ENCODE assay signal across 8 cellular contexts in the genomic region with DNA sequence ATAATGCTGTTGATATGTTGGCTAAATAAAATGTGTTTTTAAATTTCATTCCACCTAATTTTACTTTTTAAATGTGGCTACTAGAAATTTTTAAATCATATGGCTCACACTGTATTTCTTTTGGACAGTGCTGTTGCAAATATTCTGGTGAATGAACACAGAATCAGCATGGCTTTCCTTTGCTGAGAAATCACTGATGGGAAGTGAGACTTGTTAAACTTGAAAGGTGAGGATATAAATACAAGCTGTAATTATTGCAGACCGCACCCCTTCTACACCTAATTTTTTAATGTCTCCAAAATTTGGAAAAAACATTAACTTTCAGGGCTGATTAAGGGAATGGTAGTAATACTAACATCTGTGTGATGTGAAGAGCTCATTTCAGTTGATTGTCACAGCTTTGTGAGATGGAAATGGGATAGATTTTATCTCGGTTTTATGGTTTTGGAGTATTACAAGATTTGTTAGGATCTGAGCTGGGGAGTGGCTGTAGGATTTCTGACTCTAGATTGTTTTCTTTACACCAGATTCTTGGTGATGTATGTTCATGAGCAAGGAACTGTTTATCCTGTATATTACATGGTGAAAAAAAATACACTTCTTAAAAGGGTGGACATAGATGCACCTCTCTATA. TPM values are rescaled to one million over a fixed set of nuclear protein-coding genes. Genes with fewer than 3 reads are reported as not detected.
A peak's percentile ranks its signal among the peaks of the same experiment; 100 is the strongest.
DNase-seq lines count a peak whose midpoint lies in the region; ATAC-seq and TF ChIP-seq lines count a peak whose summit lies in the region.

No MANE protein-coding gene starts in this region.

- no peaks in the 10 kb centered on the region for H3K27me3 ChIP-seq in CD4-positive, alpha-beta memory T cell (ENCODE audit: insufficient read depth, low read length)
- H3K27me3 ChIP-seq in MG63, result no peaks in the 10 kb centered on the region

- H3K9me3 ChIP-seq in CD4-positive, alpha-beta memory T cell (ENCODE audit: control insufficient read depth in 1 of 2, low read length in 2 of 2), result no peaks in the 10 kb centered on the region
- H3K9me3 ChIP-seq in MG63, result no peaks in the 10 kb centered on the region

- peak overlapping the region; percentile 72 to 95 (median 88) for H3K27ac Mint-ChIP-seq in CD4-positive, alpha-beta memory T cell
- H3K27ac Mint-ChIP-seq in neural crest cell (ENCODE audit: unreplicated experiment), result no peak overlapping the region

- ATAC-seq in HG03565 (IDR thresholded peaks at IDR 0.05; ENCODE audit: unreplicated experiment), result no peak

- H3K27me3 Mint-ChIP-seq in CD4-positive, alpha-beta memory T cell, result no peaks in the 10 kb centered on the region
- no peaks in the 10 kb centered on the region for H3K27me3 Mint-ChIP-seq in neural crest cell (ENCODE audit: low read depth)

- intact Hi-C loops in CD4-positive, alpha-beta memory T cell (cut with micrococcal nuclease), result loop anchor here (2.0 to 5.0 kb wide), 2 partner anchors 385 to 399 kb away; partner anchors contain the start of genes C1GALT1 and GLCCI1

- H3K36me3 ChIP-seq in CD4-positive, alpha-beta memory T cell (ENCODE audit: insufficient read depth, low read length), result no peaks in the 10 kb centered on the region
- H3K36me3 ChIP-seq in MG63, result peaks cover 34% of the 10 kb centered on the region

- peaks cover 31 to 39% (median 36%) of the 10 kb centered on the region in 4 donors for H3K4me1 Mint-ChIP-seq in CD4-positive, alpha-beta memory T cell
- peaks cover 24% of the 10 kb centered on the region for H3K4me1 Mint-ChIP-seq in neural crest cell

- DNase-seq in CD4-positive, alpha-beta memory T cell, result peak in 1 of 5 donors; percentile 5
- DNase-seq in MG63, result no peak
- DNase-seq in coronary artery (ENCODE audit: low spot score), result no peak
- no peak for DNase-seq in neural crest cell (ENCODE audit: low read depth, low spot score)
- no peak for DNase-seq in stimulated activated CD8-positive, alpha-beta memory T cell treated with anti-CD3 and anti-CD28 coated beads, Interleukin-4, amount 100 ng/mL, for 48 hours
- no peak for DNase-seq in C1 segment of cervical spinal cord (lab: John Stamatoyannopoulos, UW)
- no peak for DNase-seq in medulla oblongata (ENCODE audit: extremely low spot score)

- H3K4me3 Mint-ChIP-seq in CD4-positive, alpha-beta memory T cell, result peak overlapping the region in 7 of 8 donors; percentile 76 to 90 (median 82)
- peak overlapping the region; percentile 85 for H3K4me3 Mint-ChIP-seq in neural crest cell

- H3K4me1 ChIP-seq in CD4-positive, alpha-beta memory T cell (ENCODE audit: insufficient read depth, low read length), result peaks cover 47% of the 10 kb centered on the region

- no peak for TF ChIP-seq CTCF in coronary artery (IDR thresholded peaks at IDR 0.05)
- TF ChIP-seq CTCF in neural crest cell (conservative IDR thresholded peaks at IDR 0.05), result no peak

- H3K36me3 Mint-ChIP-seq in CD4-positive, alpha-beta memory T cell, result peaks cover 0 to 9% of the 10 kb centered on the region in 2 donors
- H3K36me3 Mint-ChIP-seq in neural crest cell (ENCODE audit: low read depth), result peaks cover 25% of the 10 kb centered on the region

- no peaks in the 10 kb centered on the region for H3K9me3 Mint-ChIP-seq in CD4-positive, alpha-beta memory T cell
- peaks cover 6% of the 10 kb centered on the region for H3K9me3 Mint-ChIP-seq in neural crest cell

- CTCF ChIA-PET in CD4-positive, alpha-beta memory T cell (lab: Charles Lee; ENCODE audit: partially characterized antibody), result interaction anchor here (0.8 kb wide), 1 partner anchor 191 kb away, joined by 3 read pairs; no protein-coding TSS in a partner anchor

- POLR2A ChIA-PET in CD4-positive, alpha-beta memory T cell (lab: Charles Lee; ENCODE audit: partially characterized antibody), result interaction anchor here (0.7 to 2.4 kb wide), 4 partner anchors 8 to 385 kb away, joined by 3 to 18 read pairs (median 7); partner anchors contain the start of genes C1GALT1 and UMAD1

- peak overlapping the region; percentile 8 to 61 for H3K4me3 ChIP-seq in CD4-positive, alpha-beta memory T cell (ENCODE audit: low read length in 2 of 2)
- H3K4me3 ChIP-seq in MG63 (peak overlapping the region; percentile 63), coronary artery (peak overlapping the region; percentile 88)

- H3K27ac ChIP-seq in CD4-positive, alpha-beta memory T cell (ENCODE audit: low read depth, low read length), result peak overlapping the region; percentile 84
- H3K27ac ChIP-seq in coronary artery, result no peak overlapping the region

RNA-seq across cellular contexts. Expression of gene MIOS, which starts 1.3 kb away (rescaled TPM):
- total RNA-seq in CD4-positive, alpha-beta memory T cell, result 10 to 100 TPM; 22.9 to 25.1 TPM
- polyA plus RNA-seq in CD4-positive, alpha-beta memory T cell, result 10 to 100 TPM; 15.5 to 16.4 TPM
- 20.2 and 21.3 TPM in 2 replicates for total RNA-seq in MG63 (2014; rRNA removed; shearing (Covaris generic); ENCODE audit: low replicate concordance)
- total RNA-seq in neural crest cell, result 36.5 and 37.9 TPM in 2 replicates

RNA-seq across cellular contexts. Expression of gene COL28A1, which starts 32.3 kb away (rescaled TPM):
- total RNA-seq in CD4-positive, alpha-beta memory T cell, result under 1 TPM; 0.15 to 0.19 TPM
- polyA plus RNA-seq in CD4-positive, alpha-beta memory T cell, result not detected
- not detected in 2 replicates for total RNA-seq in MG63 (2014; rRNA removed; shearing (Covaris generic); ENCODE audit: low replicate concordance)
- total RNA-seq in neural crest cell, result 0.28 and 0.30 TPM in 2 replicates

Comparison
In these comparisons a context has a peak if more than half of its experiments do, and no peak if none do; other contexts are left out.
1. H3K4me3 ChIP-seq: peak in every context shown above with its lines; median percentile 88 in coronary artery; 63 in MG63; 34 in CD4-positive, alpha-beta memory T cell.